8 cellular contexts compared by ENCODE assay signal in genomic region chr5:138654281-138654867, GRCh38.
DNase-seq lines count a peak whose midpoint lies in the region; ATAC-seq, FAIRE-seq and TF ChIP-seq lines count a peak whose summit lies in the region.

No MANE protein-coding gene starts in this region.

- peaks cover 14% of the 10 kb centered on the region for H3K4me1 Mint-ChIP-seq in astrocyte (ENCODE audit: low read depth, unreplicated experiment)

- peaks cover 3% of the 10 kb centered on the region for H3K9me3 Mint-ChIP-seq in astrocyte (ENCODE audit: unreplicated experiment)

- peak overlapping the region; percentile 19 for H3K9ac ChIP-seq in astrocyte (ENCODE audit: low read length)

- DNase-seq in T-helper 2 cell (peak; percentile 19 to 89 (median 58)), astrocyte (ENCODE audit: low read depth) (peak; percentile 76), NCI-H510A treated with DMSO at 0.1 percent for 48 hours (lab: John Stamatoyannopoulos, UW) (no peak), HuH-7.5 (ENCODE audit: low spot score) (no peak), SW 1271 (lab: John Stamatoyannopoulos, UW) (no peak)
- peak; percentile 61 for DNase-seq in stimulated activated CD4-positive, alpha-beta T cell treated with anti-CD3 and anti-CD28 coated beads, Interleukin-12 subunit alpha, Interleukin-12 subunit beta, amount 100 ng/mL, for 4 hours

- no peak overlapping the region for H3K4me3 Mint-ChIP-seq in astrocyte (ENCODE audit: unreplicated experiment)

- H3K4me2 ChIP-seq in astrocyte (ENCODE audit: low read length) = peak overlapping the region; percentile 60

- peaks cover 75% of the 10 kb centered on the region for H3K27me3 Mint-ChIP-seq in astrocyte (ENCODE audit: low read depth, unreplicated experiment)

- H3K9me3 ChIP-seq in astrocyte (ENCODE audit: insufficient read depth, low read depth, low read length) = no peaks in the 10 kb centered on the region

- peaks cover 16% of the 10 kb centered on the region for H3K4me1 ChIP-seq in astrocyte (ENCODE audit: insufficient read depth, low read length)

- H2AFZ ChIP-seq in astrocyte (ENCODE audit: low read depth, low read length) = no peak overlapping the region

- H4K20me1 ChIP-seq in astrocyte (ENCODE audit: insufficient read depth, low read length) = peaks cover 7% of the 10 kb centered on the region

- H3K36me3 Mint-ChIP-seq in astrocyte (ENCODE audit: low read depth, unreplicated experiment) = no peaks in the 10 kb centered on the region

- H3K4me3 ChIP-seq in astrocyte (ENCODE audit: insufficient read depth, low read depth, low read length) = no peak overlapping the region

- no peak for TF ChIP-seq CTCF in astrocyte (IDR thresholded peaks at IDR 0.05; ENCODE audit: insufficient read depth, low read depth, low read length)

- H3K27ac Mint-ChIP-seq in astrocyte (ENCODE audit: unreplicated experiment) = peak overlapping the region; percentile 58

- ATAC-seq in GM18502 (IDR thresholded peaks at IDR 0.05; ENCODE audit: poor library complexity, unreplicated experiment) (peak; percentile 76), HG02884 (IDR thresholded peaks at IDR 0.05; ENCODE audit: unreplicated experiment) (peak; percentile 65)

- no peaks in the 10 kb centered on the region for H3K36me3 ChIP-seq in astrocyte (ENCODE audit: insufficient read depth, low read length)

- H3K27ac ChIP-seq in astrocyte (ENCODE audit: low read depth, low read length) = no peak overlapping the region

- H3K79me2 ChIP-seq in astrocyte (ENCODE audit: insufficient read depth, low read length) = no peaks in the 10 kb centered on the region

- H3K27me3 ChIP-seq in astrocyte (ENCODE audit: insufficient read depth, low read length) = peaks cover 46% of the 10 kb centered on the region

- no peak for FAIRE-seq in astrocyte (lab: Jason Lieb, UNC)

Comparison
In these comparisons a context has a peak if more than half of its experiments do, and no peak if none do; other contexts are left out.
1. DNase-seq: peak in T-helper 2 cell (5 of 5), astrocyte (single experiment) and stimulated activated CD4-positive, alpha-beta T cell treated with anti-CD3 and anti-CD28 coated beads, Interleukin-12 subunit alpha, Interleukin-12 subunit beta, amount 100 ng/mL, for 4 hours (single experiment); none in NCI-H510A treated with DMSO at 0.1 percent for 48 hours (single experiment), HuH-7.5 (single experiment) and SW 1271 (0 of 2).